ENCODE assay signal across 24 cellular contexts in genomic region chr2:188276255-188276654, GRCh38. TPM values are rescaled to one million over a fixed set of nuclear protein-coding genes. Genes with fewer than 3 reads are reported as not detected.
"Had no signal": no experiment of that assay in that cellular context is flagged by ENCODE, and none has a peak within 500 bp of the region (broad histone marks: within the 10 kb centered on the region; RNA-seq: fewer than 3 reads in every experiment).

No MANE protein-coding gene starts in this region.

- H3K27me3 ChIP-seq: hepatocyte, left lung, sigmoid colon, stomach, thyroid gland, vagina had no signal

- H3K27me3 Mint-ChIP-seq: effector memory CD8-positive, alpha-beta T cell; naive thymus-derived CD4-positive, alpha-beta T cell had no signal

- H3K4me1 ChIP-seq: left lung, prostate gland, sigmoid colon, thyroid gland, vagina had no signal

- H3K36me3 ChIP-seq: left lung, prostate gland, sigmoid colon, stomach, thyroid gland, vagina had no signal

- H3K4me3 ChIP-seq: coronary artery, hepatocyte, left lung, prostate gland, sigmoid colon, stomach, thyroid gland, vagina had no signal

- H3K4me2 ChIP-seq: hepatocyte had no signal

- FAIRE-seq: islet of Langerhans had no signal

- H3K79me2 ChIP-seq: hepatocyte had no signal

- H3K27ac ChIP-seq: coronary artery, hepatocyte, left lung, prostate gland, sigmoid colon, stomach, thyroid gland, vagina had no signal

- ATAC-seq: effector memory CD8-positive, alpha-beta T cell; left cardiac atrium; left lung; naive thymus-derived CD4-positive, alpha-beta T cell; right cardiac atrium; stimulated activated effector memory CD8-positive, alpha-beta T cell treated with anti-CD3 and anti-CD28 coated beads, Interleukin-12 subunit alpha, Interleukin-12 subunit beta, amount 100 ng/mL, for 72 hours had no signal

- H3K27ac Mint-ChIP-seq: effector memory CD8-positive, alpha-beta T cell; mesothelial cell of epicardium; naive thymus-derived CD4-positive, alpha-beta T cell; nephron; stimulated activated effector memory CD8-positive, alpha-beta T cell treated with anti-CD3 and anti-CD28 coated beads, Interleukin-12 subunit alpha, Interleukin-12 subunit beta, amount 100 ng/mL, for 72 hours had no signal

- H3K9me3 ChIP-seq: left lung, prostate gland, sigmoid colon, stomach, thyroid gland, vagina had no signal

- H3K9me3 Mint-ChIP-seq: effector memory CD8-positive, alpha-beta T cell; mesothelial cell of epicardium; nephron had no signal

- DNase-seq: dermis blood vessel endothelial cell; effector memory CD8-positive, alpha-beta T cell; head of caudate nucleus; left cardiac atrium; left lung; mesenchymal stem cell; naive thymus-derived CD4-positive, alpha-beta T cell; nucleus accumbens; right cardiac atrium; sigmoid colon; stimulated activated CD4-positive, alpha-beta T cell treated with anti-CD3 and anti-CD28 coated beads, Interleukin-2, amount 100 ng/mL, for 24 hours; stimulated activated CD4-positive, alpha-beta T cell treated with anti-CD3 and anti-CD28 coated beads, Interleukin-4, amount 100 ng/mL, for 24 hours; stimulated activated naive CD4-positive, alpha-beta T cell treated with Interleukin-2 at 50 U/mL for 16 hours; stomach; thyroid gland; trophoblast cell had no signal

- H3K36me3 Mint-ChIP-seq: mesothelial cell of epicardium; naive thymus-derived CD4-positive, alpha-beta T cell; stimulated activated effector memory CD8-positive, alpha-beta T cell treated with anti-CD3 and anti-CD28 coated beads, Interleukin-12 subunit alpha, Interleukin-12 subunit beta, amount 100 ng/mL, for 72 hours had no signal

- H3K4me1 Mint-ChIP-seq: naive thymus-derived CD4-positive, alpha-beta T cell; nephron; stimulated activated effector memory CD8-positive, alpha-beta T cell treated with anti-CD3 and anti-CD28 coated beads, Interleukin-12 subunit alpha, Interleukin-12 subunit beta, amount 100 ng/mL, for 72 hours had no signal

- H2AFZ ChIP-seq: hepatocyte had no signal

- H3K4me3 Mint-ChIP-seq: effector memory CD8-positive, alpha-beta T cell; mesothelial cell of epicardium; naive thymus-derived CD4-positive, alpha-beta T cell; nephron; stimulated activated effector memory CD8-positive, alpha-beta T cell treated with anti-CD3 and anti-CD28 coated beads, Interleukin-12 subunit alpha, Interleukin-12 subunit beta, amount 100 ng/mL, for 72 hours had no signal

RNA-seq across cellular contexts. Expression of gene GULP1, which starts 15.4 kb away (rescaled TPM):
- total RNA-seq: naive thymus-derived CD4-positive, alpha-beta T cell had no signal
- polyA plus RNA-seq: naive thymus-derived CD4-positive, alpha-beta T cell had no signal
